Comparison of ENCODE assay signal across 23 cellular contexts in genomic region chr1:1449099-1449739, GRCh38. TPM values are rescaled to one million over a fixed set of nuclear protein-coding genes. Genes with fewer than 3 reads are reported as not detected.
"Had no signal": no experiment of that assay in that cellular context is flagged by ENCODE, and none has a peak within 500 bp of the region (broad histone marks: within the 10 kb centered on the region; RNA-seq: fewer than 3 reads in every experiment).

Gene ATAD3C, plus strand, starts transcription at chr1:1449689. Its CDS starts 995 bp downstream, at chr1:1450684.

- H3K36me3 Mint-ChIP-seq: natural killer cell treated with Interleukin-12 subunit alpha and Interleukin-12 subunit beta and Interleukin-15 and Interleukin-18, amount 100 ng/mL, for 72 hours had no signal

- ATAC-seq: foreskin keratinocyte; lower lobe of right lung; natural killer cell treated with Interleukin-12 subunit alpha and Interleukin-12 subunit beta and Interleukin-15 and Interleukin-18, amount 100 ng/mL, for 72 hours; psoas muscle had no signal

- H3K27me3 ChIP-seq: colonic mucosa, esophagus squamous epithelium, sigmoid colon, stomach, uterus had no signal

- H3K27ac Mint-ChIP-seq: natural killer cell treated with Interleukin-12 subunit alpha and Interleukin-12 subunit beta and Interleukin-15 and Interleukin-18, amount 100 ng/mL, for 72 hours had no signal

- H3K4me3 ChIP-seq: colonic mucosa, esophagus squamous epithelium, left ventricle myocardium inferior, lower lobe of right lung, psoas muscle, sigmoid colon, skin epidermis, stomach, thoracic aorta, uterus had no signal

- H3K9me3 ChIP-seq: colonic mucosa, esophagus squamous epithelium, left ventricle myocardium inferior, lower lobe of right lung, psoas muscle, sigmoid colon, stomach, thoracic aorta, uterus had no signal

- H3K36me3 ChIP-seq: colonic mucosa, esophagus squamous epithelium, left ventricle myocardium inferior, lower lobe of right lung, sigmoid colon, stomach, thoracic aorta, uterus had no signal

- H3K4me3 Mint-ChIP-seq: natural killer cell treated with Interleukin-12 subunit alpha and Interleukin-12 subunit beta and Interleukin-15 and Interleukin-18, amount 100 ng/mL, for 72 hours had no signal

- DNase-seq: colonic mucosa; dermis blood vessel endothelial cell; esophagus squamous epithelium; foreskin keratinocyte; islet precursor cell; left ventricle myocardium inferior; lower lobe of right lung; mesenchymal stem cell; midbrain; psoas muscle; retina; sigmoid colon; stimulated activated CD4-positive, alpha-beta T cell treated with anti-CD3 and anti-CD28 coated beads, Interleukin-2, amount 100 ng/mL, for 24 hours; stimulated activated CD4-positive, alpha-beta T cell treated with anti-CD3 and anti-CD28 coated beads, Interleukin-4, amount 100 ng/mL, for 4 hours; stimulated activated naive CD4-positive, alpha-beta T cell; stomach; substantia nigra; trophoblast cell; uterus had no signal

- H3K27ac ChIP-seq: colonic mucosa, esophagus squamous epithelium, foreskin keratinocyte, left ventricle myocardium inferior, lower lobe of right lung, psoas muscle, sigmoid colon, skin epidermis, stomach, thoracic aorta, uterus had no signal

- H3K9me3 Mint-ChIP-seq: natural killer cell treated with Interleukin-12 subunit alpha and Interleukin-12 subunit beta and Interleukin-15 and Interleukin-18, amount 100 ng/mL, for 72 hours had no signal

- H3K4me1 ChIP-seq: colonic mucosa, foreskin keratinocyte, left ventricle myocardium inferior, lower lobe of right lung, psoas muscle, sigmoid colon, stomach, uterus had no signal

RNA-seq across cellular contexts. Expression of gene ATAD3C, which starts in this region (rescaled TPM):
- total RNA-seq: cerebellum had no signal
